ENCODE assay signal across 8 cellular contexts in the genomic region with DNA sequence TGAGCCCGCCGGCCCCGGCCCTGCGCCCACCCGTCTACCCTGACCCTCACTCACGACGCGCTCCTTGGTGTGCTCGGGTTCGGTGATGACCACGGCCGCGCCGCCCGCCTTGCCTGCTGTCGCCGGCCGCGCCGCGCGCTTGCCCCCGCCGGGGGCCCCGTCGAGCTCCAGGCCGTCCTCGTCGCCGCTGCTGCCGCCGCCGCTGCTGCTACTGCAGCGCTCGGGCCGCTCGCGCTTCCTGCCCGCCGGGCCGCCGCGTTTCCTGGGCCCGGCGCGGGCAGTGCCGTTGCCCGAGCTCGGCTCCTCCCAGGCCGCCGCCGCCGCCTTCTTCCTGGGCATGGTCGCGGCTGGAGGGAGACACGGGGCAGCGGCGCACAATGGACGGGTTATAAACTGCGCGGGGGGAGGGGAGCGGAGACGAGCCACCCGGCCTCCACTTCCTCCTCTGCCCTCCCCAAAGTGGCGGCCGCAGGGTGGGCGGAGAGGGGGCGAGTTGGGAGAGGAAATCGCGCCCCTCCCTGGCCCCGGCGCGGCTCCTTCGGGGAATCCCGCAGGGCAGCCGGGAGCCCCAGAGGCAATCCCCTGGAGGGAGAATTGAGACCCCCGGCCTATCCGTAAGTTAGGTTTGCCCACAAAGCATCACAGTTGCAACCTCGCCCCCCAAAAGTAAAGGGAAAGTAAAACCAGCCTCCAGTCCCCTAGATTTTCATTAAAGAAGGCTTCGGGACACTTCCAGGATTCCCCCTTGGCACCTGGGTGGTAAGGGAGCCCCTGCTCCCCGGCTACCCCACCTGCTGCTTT. TPM values are rescaled to one million over a fixed set of nuclear protein-coding genes. Genes with fewer than 3 reads are reported as not detected.
DNase-seq lines count a peak whose midpoint lies in the region; ATAC-seq, FAIRE-seq and TF ChIP-seq lines count a peak whose summit lies in the region.

No MANE protein-coding gene starts in this region.

- ATAC-seq in GM18867 (IDR thresholded peaks at IDR 0.05; ENCODE audit: unreplicated experiment) (peak; percentile 28), HG03520 (IDR thresholded peaks at IDR 0.05; ENCODE audit: unreplicated experiment) (peak; percentile 32)

- peak overlapping the region; percentile 96 for H3K27ac ChIP-seq in A673 (ENCODE audit: low read depth, low read length, poor library complexity, severe bottlenecking)
- H3K27ac ChIP-seq in stomach = peak overlapping the region; percentile 83 to 98 (median 90)

- H3K9me3 ChIP-seq in A673 (ENCODE audit: low read depth, low read length, poor library complexity, severe bottlenecking) = no peaks in the 10 kb centered on the region
- no peaks in the 10 kb centered on the region for H3K9me3 ChIP-seq in stomach

- peak overlapping the region; percentile 98 for H3K27ac Mint-ChIP-seq in activated T-helper 2 cell treated with anti-CD3 and anti-CD28 coated beads, Interferon-gamma antibody, Interleukin-2, Interleukin-4, amounts not matched to agents 10 μg/mL and 5 μg/mL and 100 μg/mL, durations not matched to agents 14 hours and 24 hours and 36 hours
- H3K27ac Mint-ChIP-seq in nephron progenitor cell = peak overlapping the region; percentile 98

- intact Hi-C loops in A673 (cut with micrococcal nuclease; ENCODE audit: unreplicated experiment) = no loop called here
- intact Hi-C loops in activated T-helper 2 cell treated with anti-CD3 and anti-CD28 coated beads, Interferon-gamma antibody, Interleukin-2, Interleukin-4, amounts not matched to agents 10 μg/mL and 5 μg/mL and 100 μg/mL, durations not matched to agents 14 hours and 24 hours and 36 hours (cut with micrococcal nuclease) = loop anchor here (2.0 to 5.0 kb wide), 2 partner anchors 18 to 386 kb away; a partner anchor contains a TSS
- intact Hi-C loops in stomach (cut with DNase I; ENCODE audit: low total_unique reads) = no loop called here

- DNase-seq in A673 (ENCODE audit: low spot score) (peak; percentile 74), RCC 7860 (ENCODE audit: low spot score) (peak; percentile 61), fibroblast of the aortic adventitia (ENCODE audit: low read depth) (no peak), nephron progenitor cell (peak; percentile 70), stomach (peak; percentile 69)
- DNase-seq in activated T-helper 2 cell treated with anti-CD3 and anti-CD28 coated beads, Interferon-gamma antibody, Interleukin-2, Interleukin-4, amounts not matched to agents 10 μg/mL and 5 μg/mL and 100 μg/mL, durations not matched to agents 14 hours and 24 hours and 36 hours (ENCODE audit: low spot score) = peak; percentile 68

- CTCF ChIA-PET in A673 (lab: Charles Lee) = interaction anchor here (0.6 kb wide), 1 partner anchor 881 kb away, joined by 3 read pairs; no protein-coding TSS in a partner anchor

- TF ChIP-seq EP300 in stomach (IDR thresholded peaks at IDR 0.05) = no peak

- TF ChIP-seq POLR2A in stomach (IDR thresholded peaks at IDR 0.05) = no peak

- POLR2A ChIA-PET in A673 (lab: Charles Lee; ENCODE audit: low non-redundant PET) = no interaction called here

- no peaks in the 10 kb centered on the region for H3K9me3 Mint-ChIP-seq in activated T-helper 2 cell treated with anti-CD3 and anti-CD28 coated beads, Interferon-gamma antibody, Interleukin-2, Interleukin-4, amounts not matched to agents 10 μg/mL and 5 μg/mL and 100 μg/mL, durations not matched to agents 14 hours and 24 hours and 36 hours
- no peaks in the 10 kb centered on the region for H3K9me3 Mint-ChIP-seq in nephron progenitor cell

- peaks cover 47% of the 10 kb centered on the region for H3K36me3 Mint-ChIP-seq in activated T-helper 2 cell treated with anti-CD3 and anti-CD28 coated beads, Interferon-gamma antibody, Interleukin-2, Interleukin-4, amounts not matched to agents 10 μg/mL and 5 μg/mL and 100 μg/mL, durations not matched to agents 14 hours and 24 hours and 36 hours (ENCODE audit: low read depth)
- H3K36me3 Mint-ChIP-seq in nephron progenitor cell (ENCODE audit: low read depth) = peaks cover 20% of the 10 kb centered on the region

- H3K4me1 ChIP-seq in A673 (ENCODE audit: insufficient read depth, low read length, poor library complexity, severe bottlenecking) = peaks cover 31% of the 10 kb centered on the region
- peaks cover 12 to 58% (median 37%) of the 10 kb centered on the region in 4 donors for H3K4me1 ChIP-seq in stomach

- H3K36me3 ChIP-seq in A673 (ENCODE audit: insufficient read depth, low read length, poor library complexity, severe bottlenecking) (peaks cover 32% of the 10 kb centered on the region), stomach (peaks cover 0 to 23% (median 15%) of the 10 kb centered on the region in 4 donors)

- no peaks in the 10 kb centered on the region for H3K27me3 Mint-ChIP-seq in activated T-helper 2 cell treated with anti-CD3 and anti-CD28 coated beads, Interferon-gamma antibody, Interleukin-2, Interleukin-4, amounts not matched to agents 10 μg/mL and 5 μg/mL and 100 μg/mL, durations not matched to agents 14 hours and 24 hours and 36 hours (ENCODE audit: low read depth)
- peaks cover 37% of the 10 kb centered on the region for H3K27me3 Mint-ChIP-seq in nephron progenitor cell (ENCODE audit: low read depth, poor library complexity)

- peak overlapping the region; percentile 95 for H3K4me3 ChIP-seq in A673 (ENCODE audit: low read depth, low read length, poor library complexity, severe bottlenecking)
- peak overlapping the region; percentile 80 for H3K4me3 ChIP-seq in fibroblast of the aortic adventitia (ENCODE audit: low read depth, low read length)
- peak overlapping the region; percentile 74 to 86 (median 80) for H3K4me3 ChIP-seq in stomach

- no TSS peak for BruUV-seq in A673 (replicated peaks; lab: Mats Ljungman, UMichigan)

- H3K4me3 Mint-ChIP-seq in activated T-helper 2 cell treated with anti-CD3 and anti-CD28 coated beads, Interferon-gamma antibody, Interleukin-2, Interleukin-4, amounts not matched to agents 10 μg/mL and 5 μg/mL and 100 μg/mL, durations not matched to agents 14 hours and 24 hours and 36 hours (ENCODE audit: low read depth) = peak overlapping the region; percentile 97
- H3K4me3 Mint-ChIP-seq in nephron progenitor cell = peak overlapping the region; percentile 96

- no peak for FAIRE-seq in RCC 7860 (lab: Jason Lieb, UNC)

- 0 to 1% (median 0%) methylated on average over 7 to 81 of the region's 81 CpGs for WGBS in stomach, 5 donors

- H3K27me3 ChIP-seq in A673 (replicated peaks; ENCODE audit: insufficient read depth, low read depth, low read length, poor library complexity) (no peaks in the 10 kb centered on the region), stomach (no peaks in the 10 kb centered on the region)

- TF ChIP-seq CTCF in A673 (conservative IDR thresholded peaks at IDR 0.05; ENCODE audit: low read depth, low read length) = no peak
- TF ChIP-seq CTCF in fibroblast of the aortic adventitia (IDR thresholded peaks at IDR 0.05; ENCODE audit: insufficient read depth, low read length) = no peak
- no peak for TF ChIP-seq CTCF in nephron progenitor cell (IDR thresholded peaks at IDR 0.05)
- TF ChIP-seq CTCF in stomach (IDR thresholded peaks at IDR 0.05) = no peak

- H3K4me1 Mint-ChIP-seq in activated T-helper 2 cell treated with anti-CD3 and anti-CD28 coated beads, Interferon-gamma antibody, Interleukin-2, Interleukin-4, amounts not matched to agents 10 μg/mL and 5 μg/mL and 100 μg/mL, durations not matched to agents 14 hours and 24 hours and 36 hours (ENCODE audit: low read depth) = peaks cover 35% of the 10 kb centered on the region
- H3K4me1 Mint-ChIP-seq in nephron progenitor cell = peaks cover 58% of the 10 kb centered on the region

RNA-seq across cellular contexts. Expression of a gene that starts 1.1 kb away (rescaled TPM):
- 180 and 182 TPM in 2 replicates for total RNA-seq in A673 (2021)
- total RNA-seq in activated T-helper 2 cell treated with anti-CD3 and anti-CD28 coated beads, Interferon-gamma antibody, Interleukin-2, Interleukin-4, amounts not matched to agents 10 μg/mL and 5 μg/mL and 100 μg/mL, durations not matched to agents 14 hours and 24 hours and 36 hours = 202 and 203 TPM in 2 replicates
- 40.1 and 46.0 TPM in 2 replicates for total RNA-seq in fibroblast of the aortic adventitia (ENCODE audit: low replicate concordance)
- 10 to 100 TPM; 15.8 to 73.6 (median 35.4) TPM for total RNA-seq in stomach
- 10 to 100 TPM; 16.0 to 29.1 (median 22.9) TPM for polyA plus RNA-seq in stomach
